In the genomic region with DNA sequence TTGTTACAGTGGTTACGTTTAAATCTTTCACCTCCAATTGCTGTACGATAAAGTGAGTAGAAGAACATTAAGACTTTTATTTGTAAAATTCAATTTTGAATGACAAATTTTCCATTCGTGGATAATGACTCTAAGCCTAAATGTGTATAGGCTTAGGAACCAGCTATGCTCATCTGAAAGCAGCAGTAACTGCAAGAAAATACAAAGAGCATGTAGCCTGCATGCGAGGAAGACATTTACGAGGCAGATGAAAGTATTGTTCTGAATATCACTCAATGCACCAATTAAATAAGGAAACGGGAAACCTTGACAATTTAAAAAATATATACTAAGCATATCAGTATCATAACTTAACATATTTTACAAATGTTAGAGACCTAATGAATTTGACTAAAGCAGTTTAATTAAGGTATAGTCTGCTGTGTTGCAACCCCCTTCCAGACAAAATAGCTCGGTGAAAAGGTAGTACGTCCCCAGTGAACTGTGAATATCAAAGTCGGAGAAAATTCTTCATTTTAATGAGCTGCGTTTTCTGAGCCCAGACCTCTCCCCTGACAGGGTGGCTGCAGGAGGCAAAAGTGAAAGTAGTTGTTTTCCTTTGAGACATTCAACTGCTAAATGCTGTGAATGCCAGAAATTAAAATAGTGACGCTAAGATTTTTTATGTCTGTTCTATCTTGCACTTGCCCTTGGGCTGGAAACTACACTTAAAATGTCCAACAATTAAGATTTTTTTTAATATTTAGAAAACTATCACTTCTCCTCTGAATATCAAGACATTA, we compare ENCODE assay signal across 16 cellular contexts.
DNase-seq lines count a peak whose midpoint lies in the region; ATAC-seq and TF ChIP-seq lines count a peak whose summit lies in the region.
"Had no signal": no experiment of that assay in that cellular context is flagged by ENCODE, and none has a peak within 500 bp of the region (broad histone marks: within the 10 kb centered on the region; RNA-seq: fewer than 3 reads in every experiment).

No MANE protein-coding gene starts in this region.

- peaks cover 10% of the 10 kb centered on the region for H3K4me1 ChIP-seq in ACC112 (ENCODE audit: control insufficient read depth, insufficient read depth, low read length, unreplicated experiment)

- no peak for TF ChIP-seq CTCF in brain microvascular endothelial cell (IDR thresholded peaks at IDR 0.05; ENCODE audit: low read depth, low read length, missing control alignments)
- no peak for TF ChIP-seq CTCF in mesothelial cell of epicardium (IDR thresholded peaks at IDR 0.05; ENCODE audit: unreplicated experiment)

- DNase-seq in M059J (ENCODE audit: low read depth) (peak; percentile 21), brain microvascular endothelial cell (no peak), mesothelial cell of epicardium (ENCODE audit: low spot score in 2 of 2, unreplicated experiment in 2 of 2) (no peak)
- DNase-seq in activated naive CD4-positive, alpha-beta T cell treated with anti-CD3 and anti-CD28 coated beads, Interleukin-2, amount 50 U/mL, for 16 hours, result no peak
- DNase-seq: activated CD4-positive, alpha-beta memory T cell treated with anti-CD3 and anti-CD28 coated beads, Interleukin-2, amount 10 ng/mL, durations not matched to agents 7 days and 5 days; activated effector memory CD4-positive, alpha-beta T cell treated with Interleukin-2 at 50 U/mL for 16 hours; aorta; DND-41; effector memory CD4-positive, alpha-beta T cell; NCI-H2081; SIG-M5; T1000 had no signal

- no peak overlapping the region for H3K27ac ChIP-seq in ACC112 (ENCODE audit: low read depth, low read length)
- H3K27ac ChIP-seq in brain microvascular endothelial cell, result no peak overlapping the region

- peaks cover 4% of the 10 kb centered on the region for H3K36me3 Mint-ChIP-seq in mesothelial cell of epicardium

- in situ Hi-C loops in brain microvascular endothelial cell (cut with HindIII; ENCODE audit: low pct_ligation_motif_present, low sequenced_read_pairs), result no loop called here

- peak overlapping the region; percentile 90 for H3K27ac Mint-ChIP-seq in mesothelial cell of epicardium
- H3K27ac Mint-ChIP-seq: activated CD4-positive, alpha-beta memory T cell treated with anti-CD3 and anti-CD28 coated beads, Interleukin-2, amount 10 ng/mL, durations not matched to agents 7 days and 5 days had no signal

- H2AFZ ChIP-seq in ACC112 (ENCODE audit: low read length, unreplicated experiment), result peak overlapping the region; percentile 50

- H3K4me1 Mint-ChIP-seq in mesothelial cell of epicardium, result peaks cover 29% of the 10 kb centered on the region
- H3K4me1 Mint-ChIP-seq: activated CD4-positive, alpha-beta memory T cell treated with anti-CD3 and anti-CD28 coated beads, Interleukin-2, amount 10 ng/mL, durations not matched to agents 7 days and 5 days had no signal

- H3K79me2 ChIP-seq in ACC112 (ENCODE audit: control insufficient read depth, insufficient read depth, low read length, unreplicated experiment), result no peaks in the 10 kb centered on the region

- no peaks in the 10 kb centered on the region for H3K27me3 Mint-ChIP-seq in mesothelial cell of epicardium (ENCODE audit: low read depth)
- H3K27me3 Mint-ChIP-seq: activated CD4-positive, alpha-beta memory T cell treated with anti-CD3 and anti-CD28 coated beads, Interleukin-2, amount 10 ng/mL, durations not matched to agents 7 days and 5 days had no signal

- H3K36me3 ChIP-seq in ACC112 (ENCODE audit: insufficient read depth, low read length) (no peaks in the 10 kb centered on the region), brain microvascular endothelial cell (replicated peaks) (no peaks in the 10 kb centered on the region)

- peak overlapping the region; percentile 56 for H3K4me3 ChIP-seq in ACC112 (ENCODE audit: low read depth, low read length)
- peak overlapping the region; percentile 25 for H3K4me3 ChIP-seq in brain microvascular endothelial cell (ENCODE audit: low read depth, low read length)

- H3K27me3 ChIP-seq in ACC112 (ENCODE audit: insufficient read depth, low read length) (no peaks in the 10 kb centered on the region), brain microvascular endothelial cell (replicated peaks) (no peaks in the 10 kb centered on the region)

- peak overlapping the region; percentile 62 for H3K4me3 Mint-ChIP-seq in mesothelial cell of epicardium
- H3K4me3 Mint-ChIP-seq: activated CD4-positive, alpha-beta memory T cell treated with anti-CD3 and anti-CD28 coated beads, Interleukin-2, amount 10 ng/mL, durations not matched to agents 7 days and 5 days had no signal

- ATAC-seq in GM19023 (IDR thresholded peaks at IDR 0.05; ENCODE audit: unreplicated experiment), result no peak
- ATAC-seq in HG03175 (IDR thresholded peaks at IDR 0.05; ENCODE audit: unreplicated experiment), result no peak
- ATAC-seq in GM21528 (IDR thresholded peaks at IDR 0.05; ENCODE audit: low FRiP score, unreplicated experiment), result no peak

- H3K9me3 Mint-ChIP-seq in mesothelial cell of epicardium, result peaks cover 28% of the 10 kb centered on the region
